ENCODE assay signal across 18 cellular contexts in genomic region chrX:41047878-41048534, GRCh38. TPM values are rescaled to one million over a fixed set of nuclear protein-coding genes. Genes with fewer than 3 reads are reported as not detected.
DNase-seq lines count a peak whose midpoint lies in the region; ATAC-seq, FAIRE-seq and TF ChIP-seq lines count a peak whose summit lies in the region.
"Had no signal": no experiment of that assay in that cellular context is flagged by ENCODE, and none has a peak within 500 bp of the region (broad histone marks: within the 10 kb centered on the region; RNA-seq: fewer than 3 reads in every experiment).

No MANE protein-coding gene starts in this region.

- no peak overlapping the region for H2BK120ac ChIP-seq in neuronal stem cell (ENCODE audit: low read depth, low read length)

- no peaks in the 10 kb centered on the region for H3K27me3 ChIP-seq in HepG2 (ENCODE audit: control insufficient read depth in 1 of 2, insufficient read depth in 2 of 2, low read length in 2 of 2)
- H3K27me3 ChIP-seq in neuronal stem cell (ENCODE audit: control insufficient read depth in 3 of 3, insufficient read depth in 3 of 3, low read depth in 1 of 3, low read length in 3 of 3): no peaks in the 10 kb centered on the region
- H3K27me3 ChIP-seq: MG63 had no signal

- H3K9me3 Mint-ChIP-seq in Calu3 (ENCODE audit: low read depth, unreplicated experiment): no peaks in the 10 kb centered on the region

- H4K91ac ChIP-seq in neuronal stem cell (ENCODE audit: low read depth, low read length, poor library complexity): no peak overlapping the region

- no peak overlapping the region for H3K4me3 Mint-ChIP-seq in Calu3 (ENCODE audit: low read depth, unreplicated experiment)

- peak in 1 of 2 experiments; percentile 1; a peak in 1 of 4 replicates for TF ChIP-seq EP300 in HepG2 (IDR thresholded peaks at IDR 0.05; ENCODE audit: low read depth in 2 of 2, low read length in 2 of 2)
- TF ChIP-seq EP300 in HepG2 (CRISPR knock-in tag; IDR thresholded peaks at IDR 0.05; ENCODE audit: borderline replicate concordance): no peak

- CTCF ChIA-PET in Calu3 (lab: Charles Lee) (no interaction called here), HepG2 (lab: Yijun Ruan, JAX; ENCODE audit: low intra/inter-chr PET ratio, low total read pairs) (no interaction called here)

- H3K4me1 Mint-ChIP-seq in Calu3 (ENCODE audit: low read depth, unreplicated experiment): peaks cover 10% of the 10 kb centered on the region

- BruUV-seq in Calu3 (replicated peaks; lab: Mats Ljungman, UMichigan): no TSS peak
- TSS peak; percentile 78 for BruUV-seq in HepG2 (replicated peaks; lab: Mats Ljungman, UMichigan)

- no peaks in the 10 kb centered on the region for H3K9me3 ChIP-seq in HepG2 (ENCODE audit: low read length)
- H3K9me3 ChIP-seq in neuronal stem cell (replicated peaks in 1 of 2; ENCODE audit: control insufficient read depth in 2 of 2, insufficient read depth in 1 of 2, low read depth in 1 of 2, low read length in 2 of 2): no peaks in the 10 kb centered on the region
- H3K9me3 ChIP-seq: BLaER1, MG63 had no signal

- 13% methylated on average over 1 of the region's 8 CpGs for WGBS in HepG2 (ENCODE audit: low lambda C conversion rate)
- no CpG with 5 or more reads among the region's 8 CpGs for WGBS in neuronal stem cell (ENCODE audit: extremely low coverage in 2 of 2, insufficient read length in 2 of 2, insufficient replicate concordance in 1 of 2), 2 donors

- FAIRE-seq in colon (lab: Jason Lieb, UNC) (peak; percentile 41), HepG2 (lab: Jason Lieb, UNC) (peak; percentile 94)
- FAIRE-seq: G401.6, GM18507 had no signal

- no peak for TF ChIP-seq RAD21 in HepG2 (CRISPR knock-in tag; IDR thresholded peaks at IDR 0.05)

- intact Hi-C loops in Calu3 (cut with micrococcal nuclease; ENCODE audit: unreplicated experiment) (no loop called here), HepG2 (cut with micrococcal nuclease; ENCODE audit: unreplicated experiment) (no loop called here)

- H2BK5ac ChIP-seq in neuronal stem cell (ENCODE audit: low read length): no peak overlapping the region

- no peak overlapping the region for H3K14ac ChIP-seq in neuronal stem cell (ENCODE audit: low read length)

- TF ChIP-seq POLR2A in HepG2 (IDR thresholded peaks at IDR 0.05; ENCODE audit: insufficient read depth in 1 of 2, low read depth in 2 of 2, low read length in 2 of 2): peak; percentile 23 to 44; a peak in 2 of 4 replicates

- H3K4me2 ChIP-seq in HepG2 (ENCODE audit: low read depth, low read length) (peak overlapping the region; percentile 80), neuronal stem cell (ENCODE audit: insufficient read depth, low read length, poor library complexity, severe bottlenecking) (no peak overlapping the region)
- H3K4me2 ChIP-seq: BLaER1 had no signal

- H3K18ac ChIP-seq in neuronal stem cell (ENCODE audit: low read length): no peak overlapping the region

- H3K23ac ChIP-seq in neuronal stem cell (ENCODE audit: low read depth, low read length, poor library complexity): no peak overlapping the region

- ATAC-seq in HepG2 (peak; percentile 97), HG03460 (IDR thresholded peaks at IDR 0.05; ENCODE audit: unreplicated experiment) (no peak), esophagus mucosa (no peak)

- H3K4me1 ChIP-seq in HepG2 (ENCODE audit: insufficient read depth, low read length): peaks cover 29% of the 10 kb centered on the region
- H3K4me1 ChIP-seq in neuronal stem cell (ENCODE audit: control insufficient read depth in 2 of 2, insufficient read depth in 1 of 2, low read depth in 1 of 2, low read length in 2 of 2): peaks cover 0 to 4% of the 10 kb centered on the region in 2 donors
- H3K4me1 ChIP-seq: BLaER1 had no signal

- in situ Hi-C loops in HepG2 (cut with HindIII; ENCODE audit: extremely low pct_ligation_motif_present, low pct_unique_long_range_greater_than_20kb): no loop called here

- H2BK15ac ChIP-seq in neuronal stem cell (ENCODE audit: low read length): no peak overlapping the region

- peak overlapping the region; percentile 56 for H3K9ac ChIP-seq in HepG2 (ENCODE audit: insufficient read depth, low read depth, low read length)
- no peak overlapping the region for H3K9ac ChIP-seq in neuronal stem cell (ENCODE audit: low read depth, low read length, poor library complexity)
- H3K9ac ChIP-seq: BLaER1, GM23248 had no signal

- no peaks in the 10 kb centered on the region for H3K79me1 ChIP-seq in neuronal stem cell (ENCODE audit: low read depth, low read length)

- H3K4me3 ChIP-seq in HepG2 (replicated peaks in 1 of 3; ENCODE audit: insufficient read depth in 1 of 3, low read depth in 2 of 3, low read length in 3 of 3) (peak overlapping the region; percentile 16 to 61 (median 39); a peak in 4 of 6 replicates), neuronal stem cell (ENCODE audit: low read length in 2 of 2) (no peak overlapping the region)
- H3K4me3 ChIP-seq: BLaER1, GM23248, MG63 had no signal

- no peaks in the 10 kb centered on the region for H3K36me3 Mint-ChIP-seq in Calu3 (ENCODE audit: insufficient read depth, unreplicated experiment)

- no peak overlapping the region for H3K4ac ChIP-seq in neuronal stem cell (ENCODE audit: low read length)

- POLR2A ChIA-PET in HepG2 (lab: Yijun Ruan, JAX): no interaction called here

- H3K27ac Mint-ChIP-seq in Calu3 (ENCODE audit: unreplicated experiment): peak overlapping the region; percentile 86

- no peak overlapping the region for H2AK5ac ChIP-seq in neuronal stem cell (ENCODE audit: low read depth, low read length)

- H4K8ac ChIP-seq in neuronal stem cell (ENCODE audit: low read depth, low read length): no peak overlapping the region

- H3K27me3 Mint-ChIP-seq in Calu3 (ENCODE audit: unreplicated experiment): no peaks in the 10 kb centered on the region

- H3K36me3 ChIP-seq in HepG2 (replicated peaks in 1 of 2; ENCODE audit: control insufficient read depth in 1 of 2, insufficient read depth in 2 of 2, low read length in 2 of 2) (no peaks in the 10 kb centered on the region), neuronal stem cell (replicated peaks in 1 of 2; ENCODE audit: control insufficient read depth in 2 of 2, insufficient read depth in 2 of 2, low read length in 2 of 2) (no peaks in the 10 kb centered on the region)
- H3K36me3 ChIP-seq: BLaER1, MG63 had no signal

- H4K20me1 ChIP-seq in HepG2 (ENCODE audit: insufficient read depth, low read length): no peaks in the 10 kb centered on the region

- H2BK12ac ChIP-seq in neuronal stem cell (ENCODE audit: low read length): no peak overlapping the region

- DNase-seq in Calu3: peak; percentile 4
- DNase-seq in HepG2 (ENCODE audit: low spot score): peak; percentile 29
- no peak for DNase-seq in neuronal stem cell (ENCODE audit: low spot score)
- DNase-seq in hepatic stellate cell (ENCODE audit: low spot score): no peak
- no peak for DNase-seq in effector CD8-positive, alpha-beta T cell (lab: John Stamatoyannopoulos, UW)
- DNase-seq: DND-41, GM23248, MG63, NCI-H1092 treated with DMSO at 0.1 percent for 48 hours, NCI-H2081 treated with DMSO at 0.1 percent for 48 hours, NCI-H2227 treated with DMSO at 0.1 percent for 48 hours, NCI-H526 had no signal

- TF ChIP-seq CTCF in Calu3 (IDR thresholded peaks at IDR 0.05; ENCODE audit: unreplicated experiment) (no peak), HepG2 (CRISPR knock-in tag; IDR thresholded peaks at IDR 0.05) (no peak)

- H3K27ac ChIP-seq in HepG2 (ENCODE audit: extremely low read length, insufficient read depth, low read length): peak overlapping the region; percentile 76
- no peak overlapping the region for H3K27ac ChIP-seq in neuronal stem cell (replicated peaks; ENCODE audit: low read length)
- H3K27ac ChIP-seq: BLaER1, GM23248 had no signal

- H3K79me2 ChIP-seq in HepG2 (ENCODE audit: insufficient read depth, low read length): no peaks in the 10 kb centered on the region

- H2AFZ ChIP-seq in HepG2 (ENCODE audit: low read length) (peak overlapping the region; percentile 56), neuronal stem cell (ENCODE audit: low read length) (peak overlapping the region; percentile 53)
- H2AFZ ChIP-seq: GM23248 had no signal

TF ChIP-seq in HepG2, 621 proteins besides CTCF, POLR2A, EP300 and RAD21 (continues in another document):
- TF ChIP-seq CREM (IDR thresholded peaks at IDR 0.05) (peak; percentile 29; the same call in 1 of the 2 replicates), CREM (CRISPR knock-in tag; IDR thresholded peaks at IDR 0.05) (no peak)

RNA-seq across cellular contexts. Expression of gene USP9X, which starts 37.2 kb away (rescaled TPM):
- total RNA-seq in Calu3 (2022) (87.5 and 89.2 TPM in 2 replicates), HepG2 (2016; rRNA removed; fragmentation: Illumina TruSeq; extraction: Trizol) (40.5 and 81.0 TPM in 2 replicates), esophagus mucosa (47.3 TPM)
- total RNA-seq in HepG2 (2016; cell fraction: cytosol; rRNA removed; fragmentation: Illumina TruSeq; extraction: Trizol; ENCODE audit: low read depth): 3.8 and 4.7 TPM in 2 replicates
- total RNA-seq in HepG2 (2016; cell fraction: insoluble cytoplasmic fraction; rRNA removed; fragmentation: Illumina TruSeq; extraction: Trizol): 39.4 and 75.2 TPM in 2 replicates
- total RNA-seq in HepG2 (2016; cell fraction: membrane; rRNA removed; fragmentation: Illumina TruSeq; extraction: Trizol): 12.7 TPM in 2 replicates
- total RNA-seq in HepG2 (2016; cell fraction: nucleus; rRNA removed; fragmentation: Illumina TruSeq; extraction: Trizol): 41.9 and 52.3 TPM in 2 replicates
- 20.7 and 22.2 TPM in 2 replicates for polyA plus RNA-seq in HepG2 (2011; rRNA removed)
- polyA plus RNA-seq in HepG2 (2011; cell fraction: cytosol; rRNA removed): 9.5 and 16.8 TPM in 2 replicates
- 14.6 and 21.3 TPM in 2 replicates for polyA plus RNA-seq in HepG2 (2011; cell fraction: nucleus; rRNA removed)
- 24.5 and 29.6 TPM in 2 replicates for polyA plus RNA-seq in HepG2 (2012)
- 0.76 and 1.8 TPM in 2 replicates for polyA plus RNA-seq in HepG2 (2016; cell fraction: cytosol; fragmentation: Illumina TruSeq; extraction: Trizol; ENCODE audit: low read depth)
- polyA plus RNA-seq in HepG2 (2016; cell fraction: insoluble cytoplasmic fraction; fragmentation: Illumina TruSeq; extraction: Trizol; ENCODE audit: low read depth): 29.7 and 29.8 TPM in 2 replicates
- polyA plus RNA-seq in HepG2 (2016; cell fraction: membrane; fragmentation: Illumina TruSeq; extraction: Trizol; ENCODE audit: low read depth): 2.9 and 3.9 TPM in 2 replicates
- 26.5 and 29.5 TPM in 2 replicates for polyA plus RNA-seq in HepG2 (2016; cell fraction: nucleus; fragmentation: Illumina TruSeq; extraction: Trizol; ENCODE audit: insufficient read depth, low read depth)
- 180 and 267 TPM in 2 replicates for polyA minus RNA-seq in HepG2 (2011; rRNA and poly(A)+ RNA removed; ENCODE audit: low replicate concordance)
- 62.3 and 83.0 TPM in 2 replicates for polyA minus RNA-seq in HepG2 (2011; cell fraction: cytosol; rRNA and poly(A)+ RNA removed)
- 121 and 148 TPM in 2 replicates for polyA minus RNA-seq in HepG2 (2011; cell fraction: nucleus; rRNA and poly(A)+ RNA removed)
- polyA plus RNA-seq in neuronal stem cell (2013, experiment 1 of 2): 22.2 TPM
- polyA plus RNA-seq in neuronal stem cell (2013, experiment 2 of 2): 22.2 TPM

Comparison
In these comparisons a context has a peak if more than half of its experiments do, and no peak if none do; other contexts are left out.
1. DNase-seq: peak in Calu3 (single experiment) and HepG2 (single experiment); none in neuronal stem cell (single experiment), hepatic stellate cell (single experiment) and effector CD8-positive, alpha-beta T cell (single experiment).
2. H3K4me3 ChIP-seq: peak in HepG2 (3 of 3); none in neuronal stem cell (0 of 2).